12 cellular contexts compared by ENCODE assay signal in the genomic region with DNA sequence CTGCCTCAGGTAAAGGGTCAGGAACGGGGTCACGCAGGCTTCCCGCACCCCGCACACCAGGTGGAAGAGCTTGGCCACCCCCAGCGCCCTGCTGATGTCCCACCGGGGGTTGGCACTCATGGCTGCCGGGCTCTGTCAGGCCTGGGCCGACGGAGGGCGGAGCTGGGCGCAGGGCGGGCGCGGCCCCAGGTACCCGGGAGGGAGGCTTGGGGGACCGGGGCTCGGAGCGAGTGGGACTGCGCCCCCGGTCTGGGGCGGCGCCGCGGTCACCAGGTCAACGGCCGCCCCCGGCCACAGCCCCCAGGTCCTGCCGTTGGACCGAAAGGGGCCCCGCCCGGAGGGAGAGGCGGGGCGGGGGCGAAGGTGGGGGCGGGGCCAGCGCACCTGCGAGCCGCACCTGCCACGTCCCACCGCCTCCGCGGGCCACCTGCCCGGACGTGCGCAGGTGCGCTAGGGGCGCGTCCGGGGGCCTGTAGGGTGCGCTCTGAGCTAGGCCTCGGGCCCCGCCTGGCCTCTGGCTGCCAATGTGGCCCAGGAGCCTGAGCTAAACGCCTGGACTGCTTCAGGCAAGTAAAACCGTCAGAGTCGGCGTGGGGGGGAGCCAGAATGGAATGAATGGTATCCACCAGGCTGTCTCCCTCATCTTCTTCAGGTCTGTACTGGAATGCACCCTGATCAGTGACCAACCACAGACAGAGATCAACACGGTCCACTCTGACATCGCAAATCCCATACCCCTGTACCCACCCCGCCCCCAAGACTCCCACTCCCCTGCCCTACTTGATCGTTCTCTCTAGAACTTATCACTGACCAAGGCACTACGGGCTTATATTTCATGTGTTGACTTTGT.
DNase-seq lines count a peak whose midpoint lies in the region; ATAC-seq and FAIRE-seq lines count a peak whose summit lies in the region.
"Had no signal": no experiment of that assay in that cellular context is flagged by ENCODE, and none has a peak within 500 bp of the region (broad histone marks: within the 10 kb centered on the region; RNA-seq: fewer than 3 reads in every experiment).

TSS of gene MFSD6L (minus strand) at position 365 of the 850 bp plus-strand sequence. CDS start at position 120, 245 bp downstream.

- no peak within 1 kb of the TSS for H3K27ac Mint-ChIP-seq in stimulated activated memory B cell treated with anti-CD40 and anti-IgM and Interleukin-4, amounts not matched to agents 10 μg/mL and 1 μg/mL and 100 μg/mL, for 72 hours
- H3K27ac Mint-ChIP-seq: natural killer cell treated with Interleukin-12 subunit alpha and Interleukin-12 subunit beta and Interleukin-15 and Interleukin-18, amount 100 ng/mL, for 72 hours had no signal

- no peak for FAIRE-seq in urothelium cell line (lab: Jason Lieb, UNC)
- FAIRE-seq: endothelial cell of umbilical vein had no signal

- H3K4me1 Mint-ChIP-seq in stimulated activated memory B cell treated with anti-CD40 and anti-IgM and Interleukin-4, amounts not matched to agents 10 μg/mL and 1 μg/mL and 100 μg/mL, for 72 hours, result peaks cover 8% of the 10 kb centered on the region

- H3K36me3 Mint-ChIP-seq in stimulated activated memory B cell treated with anti-CD40 and anti-IgM and Interleukin-4, amounts not matched to agents 10 μg/mL and 1 μg/mL and 100 μg/mL, for 72 hours, result no peaks in the 10 kb centered on the region
- H3K36me3 Mint-ChIP-seq: natural killer cell treated with Interleukin-12 subunit alpha and Interleukin-12 subunit beta and Interleukin-15 and Interleukin-18, amount 100 ng/mL, for 72 hours had no signal

- H3K4me3 Mint-ChIP-seq in stimulated activated memory B cell treated with anti-CD40 and anti-IgM and Interleukin-4, amounts not matched to agents 10 μg/mL and 1 μg/mL and 100 μg/mL, for 72 hours, result no peak within 1 kb of the TSS
- H3K4me3 Mint-ChIP-seq: natural killer cell treated with Interleukin-12 subunit alpha and Interleukin-12 subunit beta and Interleukin-15 and Interleukin-18, amount 100 ng/mL, for 72 hours had no signal

- peak; percentile 79 for DNase-seq in NCI-H748 (lab: John Stamatoyannopoulos, UW; ENCODE audit: unreplicated experiment)
- no peak for DNase-seq in NCI-H748 treated with DMSO at 0.1 percent for 48 hours (lab: John Stamatoyannopoulos, UW)
- DNase-seq in amniotic epithelial cell (ENCODE audit: low read depth), result peak; percentile 13
- peak; percentile 93 for DNase-seq in iPS-NIHi11 (ENCODE audit: low spot score)
- DNase-seq in NOMO-1 treated with dmso at 0.1 percent for 144 hours (lab: John Stamatoyannopoulos, UW; ENCODE audit: unreplicated experiment), result no peak
- DNase-seq in anterior cingulate cortex (lab: John Stamatoyannopoulos, UW), result no peak
- no peak for DNase-seq in urothelium cell line (ENCODE audit: low spot score)
- DNase-seq: Karpas-422, SHP77 had no signal

- H3K9me3 Mint-ChIP-seq in stimulated activated memory B cell treated with anti-CD40 and anti-IgM and Interleukin-4, amounts not matched to agents 10 μg/mL and 1 μg/mL and 100 μg/mL, for 72 hours, result no peaks in the 10 kb centered on the region
- H3K9me3 Mint-ChIP-seq: natural killer cell treated with Interleukin-12 subunit alpha and Interleukin-12 subunit beta and Interleukin-15 and Interleukin-18, amount 100 ng/mL, for 72 hours had no signal

- ATAC-seq in stimulated activated memory B cell treated with anti-CD40 and anti-IgM and Interleukin-4, amounts not matched to agents 10 μg/mL and 1 μg/mL and 100 μg/mL, for 72 hours, result peak; percentile 72

- no peaks in the 10 kb centered on the region for H3K27me3 Mint-ChIP-seq in stimulated activated memory B cell treated with anti-CD40 and anti-IgM and Interleukin-4, amounts not matched to agents 10 μg/mL and 1 μg/mL and 100 μg/mL, for 72 hours
- H3K27me3 Mint-ChIP-seq: natural killer cell treated with Interleukin-12 subunit alpha and Interleukin-12 subunit beta and Interleukin-15 and Interleukin-18, amount 100 ng/mL, for 72 hours had no signal

Comparison
In these comparisons a context has a peak if more than half of its experiments do, and no peak if none do; other contexts are left out.
1. DNase-seq: peak in NCI-H748 (single experiment), amniotic epithelial cell (single experiment) and iPS-NIHi11 (single experiment); none in NCI-H748 treated with DMSO at 0.1 percent for 48 hours (single experiment), NOMO-1 treated with dmso at 0.1 percent for 144 hours (single experiment), anterior cingulate cortex (0 of 58) and urothelium cell line (single experiment).